Comparison of ENCODE assay signal across 8 cellular contexts in genomic region chrX:129540725-129541184, GRCh38. TPM values are rescaled to one million over a fixed set of nuclear protein-coding genes. Genes with fewer than 3 reads are reported as not detected.
DNase-seq lines count a peak whose midpoint lies in the region; ATAC-seq and TF ChIP-seq lines count a peak whose summit lies in the region.

No MANE protein-coding gene starts in this region.

- peak overlapping the region; percentile 89 for H3K4me2 ChIP-seq in skeletal muscle satellite cell (ENCODE audit: low read length)

- WGBS in right cardiac atrium: 3% methylated on average over 14 of the region's 14 CpGs

- H3K36me3 ChIP-seq in BE2C (no peaks in the 10 kb centered on the region), skeletal muscle satellite cell (ENCODE audit: insufficient read depth, low read length) (no peaks in the 10 kb centered on the region)

- no peak overlapping the region for H3K27ac Mint-ChIP-seq in activated naive CD4-positive, alpha-beta T cell treated with anti-CD3 and anti-CD28 coated beads, Interleukin-2, amount 50 U/mL, for 72 hours

- H3K36me3 Mint-ChIP-seq in activated naive CD4-positive, alpha-beta T cell treated with anti-CD3 and anti-CD28 coated beads, Interleukin-2, amount 50 U/mL, for 72 hours: no peaks in the 10 kb centered on the region

- H3K27ac ChIP-seq in right cardiac atrium (ENCODE audit: low read length): peak overlapping the region; percentile 63

- no peaks in the 10 kb centered on the region for H3K27me3 ChIP-seq in BE2C
- H3K27me3 ChIP-seq in right cardiac atrium (ENCODE audit: control insufficient read depth, insufficient read depth): no peaks in the 10 kb centered on the region
- no peaks in the 10 kb centered on the region for H3K27me3 ChIP-seq in skeletal muscle satellite cell (ENCODE audit: control insufficient read depth, insufficient read depth, low read length)

- H3K9me3 ChIP-seq in BE2C (no peaks in the 10 kb centered on the region), right cardiac atrium (ENCODE audit: control insufficient read depth, low read length) (no peaks in the 10 kb centered on the region), skeletal muscle satellite cell (replicated peaks; ENCODE audit: low read length) (no peaks in the 10 kb centered on the region)

- H3K4me1 ChIP-seq in BE2C (no peaks in the 10 kb centered on the region), right cardiac atrium (ENCODE audit: control insufficient read depth, insufficient read depth, low read length) (no peaks in the 10 kb centered on the region), skeletal muscle satellite cell (ENCODE audit: control insufficient read depth, insufficient read depth, low read length) (peaks cover 3% of the 10 kb centered on the region)

- peak overlapping the region; percentile 63 for H3K9ac ChIP-seq in skeletal muscle satellite cell (ENCODE audit: low read depth, low read length)

- DNase-seq in BE2C (no peak), KBM-7 (peak; percentile 43), right cardiac atrium (peak; percentile 16 to 48 (median 46)), NCI-H1436 treated with DMSO at 0.1 percent for 48 hours (lab: John Stamatoyannopoulos, UW) (no peak)
- no peak for DNase-seq in activated naive CD4-positive, alpha-beta T cell treated with anti-CD3 and anti-CD28 coated beads, Interleukin-2, amount 50 U/mL, for 72 hours (ENCODE audit: low spot score in 2 of 2)
- no peak for DNase-seq in effector CD4-positive, alpha-beta T cell

- H3K4me3 ChIP-seq in BE2C (ENCODE audit: low read depth, low read length) (peak overlapping the region; percentile 67), right cardiac atrium (ENCODE audit: low read length) (peak overlapping the region; percentile 54), skeletal muscle satellite cell (ENCODE audit: low read length) (peak overlapping the region; percentile 75)

- in situ Hi-C loops in KBM-7 (cut with MboI; ENCODE audit: low pct_unique_long_range_greater_than_20kb, low sequenced_read_pairs): no loop called here

- intact Hi-C loops in right cardiac atrium (cut with DNase I): no loop called here

- ATAC-seq in GM19438 (IDR thresholded peaks at IDR 0.05; ENCODE audit: low read depth, unreplicated experiment) (peak; percentile 49), right cardiac atrium (peak; percentile 79 to 80)
- ATAC-seq in activated naive CD4-positive, alpha-beta T cell treated with anti-CD3 and anti-CD28 coated beads, Interleukin-2, amount 50 U/mL, for 72 hours: peak; percentile 32 to 73

- no peak for TF ChIP-seq CTCF in BE2C (IDR thresholded peaks at IDR 0.05; ENCODE audit: low read depth, low read length)

- no peaks in the 10 kb centered on the region for H3K9me3 Mint-ChIP-seq in activated naive CD4-positive, alpha-beta T cell treated with anti-CD3 and anti-CD28 coated beads, Interleukin-2, amount 50 U/mL, for 72 hours

RNA-seq across cellular contexts. Expression of gene OCRL, which starts 0.7 kb away (rescaled TPM):
- 15.8 TPM for polyA plus RNA-seq in BE2C (2012; ENCODE audit: insufficient read depth, insufficient read length, low read depth)
- 1 to 10 TPM in 1 of 2 donors, under 1 TPM in 1; 0.96 to 3.1 TPM for total RNA-seq in activated naive CD4-positive, alpha-beta T cell treated with anti-CD3 and anti-CD28 coated beads, Interleukin-2, amount 50 U/mL, for 72 hours
- total RNA-seq in right cardiac atrium: 10 to 100 TPM; 13.0 to 14.3 (median 13.3) TPM
- 7.0 TPM for polyA plus RNA-seq in right cardiac atrium
- total RNA-seq in skeletal muscle satellite cell (2012; rRNA removed): 12.7 and 13.1 TPM in 2 replicates

RNA-seq across cellular contexts. Expression of gene SMARCA1, which starts 17.5 kb away (rescaled TPM):
- polyA plus RNA-seq in BE2C (2012; ENCODE audit: insufficient read depth, insufficient read length, low read depth): 8.2 TPM
- total RNA-seq in activated naive CD4-positive, alpha-beta T cell treated with anti-CD3 and anti-CD28 coated beads, Interleukin-2, amount 50 U/mL, for 72 hours: under 1 TPM; 0.20 to 0.56 TPM
- total RNA-seq in right cardiac atrium: 10 to 100 TPM; 35.6 to 41.5 (median 39.6) TPM
- 20.0 TPM for polyA plus RNA-seq in right cardiac atrium
- 16.2 and 17.5 TPM in 2 replicates for total RNA-seq in skeletal muscle satellite cell (2012; rRNA removed)

Comparison
In these comparisons a context has a peak if more than half of its experiments do, and no peak if none do; other contexts are left out.
1. DNase-seq: peak in KBM-7 (single experiment) and right cardiac atrium (3 of 3); none in BE2C (single experiment), activated naive CD4-positive, alpha-beta T cell treated with anti-CD3 and anti-CD28 coated beads, Interleukin-2, amount 50 U/mL, for 72 hours (0 of 2), NCI-H1436 treated with DMSO at 0.1 percent for 48 hours (single experiment) and effector CD4-positive, alpha-beta T cell (single experiment).
2. RNA of gene SMARCA1, which starts 17.5 kb away (total RNA-seq): 35.6 to 41.5 TPM in right cardiac atrium; 0.20 to 0.56 TPM in activated naive CD4-positive, alpha-beta T cell treated with anti-CD3 and anti-CD28 coated beads, Interleukin-2, amount 50 U/mL, for 72 hours; every median in the first group is over 10 times any median in the second.
3. Peak in every context shown above with its lines, with median percentiles within 50 percentile points of each other: H3K4me3 ChIP-seq and ATAC-seq.